11 cellular contexts compared by ENCODE assay signal in the genomic region with DNA sequence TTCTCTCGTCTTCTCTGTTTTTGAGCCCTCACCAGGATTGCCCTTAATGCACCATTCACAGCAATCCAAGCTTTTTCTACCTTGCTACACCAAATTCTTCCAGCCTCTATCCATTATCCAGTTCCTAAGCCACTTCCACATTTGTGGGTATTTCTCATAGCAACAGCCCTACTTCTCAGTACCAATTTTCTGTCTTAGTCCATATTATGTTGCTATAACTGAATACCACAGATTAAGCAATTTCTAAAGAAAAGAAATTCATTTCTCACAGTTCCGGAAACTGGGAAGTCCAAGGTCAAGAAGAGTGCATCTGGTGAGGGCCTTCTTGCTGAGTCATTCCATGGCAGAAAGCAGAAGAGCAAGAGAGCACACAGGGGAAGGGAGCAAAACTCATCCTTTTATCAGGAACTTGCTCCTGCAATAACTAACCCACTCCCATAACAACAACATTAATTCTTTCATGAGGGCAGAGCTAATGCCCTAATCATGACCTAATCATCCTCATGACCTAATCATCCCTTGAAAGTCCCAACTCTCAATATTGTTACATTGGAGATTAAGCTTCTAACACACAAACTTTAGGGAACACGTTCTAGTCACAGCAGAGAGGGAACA. TPM values are rescaled to one million over a fixed set of nuclear protein-coding genes. Genes with fewer than 3 reads are reported as not detected.
DNase-seq lines count a peak whose midpoint lies in the region; TF ChIP-seq lines count a peak whose summit lies in the region.
"Had no signal": no experiment of that assay in that cellular context is flagged by ENCODE, and none has a peak within 500 bp of the region (broad histone marks: within the 10 kb centered on the region; RNA-seq: fewer than 3 reads in every experiment).

No MANE protein-coding gene starts in this region.

- TF ChIP-seq CTCF in NB4 (IDR thresholded peaks at IDR 0.05; ENCODE audit: low read depth, low read length) (no peak), mammary epithelial cell (conservative IDR thresholded peaks at IDR 0.05 in 1 of 2, IDR thresholded peaks at IDR 0.05 in 1 of 2; ENCODE audit: extremely low read depth in 1 of 2, insufficient read depth in 1 of 2, low read depth in 1 of 2, low read length in 2 of 2) (no peak), coronary artery (IDR thresholded peaks at IDR 0.05) (no peak)

- no peaks in the 10 kb centered on the region for H3K79me2 ChIP-seq in mammary epithelial cell (ENCODE audit: insufficient read depth, low read length)

- H4K20me1 ChIP-seq in mammary epithelial cell (ENCODE audit: insufficient read depth, low read length) = no peaks in the 10 kb centered on the region

- TF ChIP-seq POLR2A in NB4 (IDR thresholded peaks at IDR 0.05; ENCODE audit: extremely low read depth, insufficient read length) = no peak

- 83% methylated on average over 3 of the region's 3 CpGs for WGBS in mammary epithelial cell (ENCODE audit: low coverage, missing lambda C conversion rate)

- no peak overlapping the region for H3K4me3 ChIP-seq in NB4 (ENCODE audit: low read depth, low read length)
- H3K4me3 ChIP-seq in mammary epithelial cell (replicated peaks in 1 of 3; ENCODE audit: insufficient read depth in 1 of 3, low read depth in 2 of 3, low read length in 3 of 3) = no peak overlapping the region
- H3K4me3 ChIP-seq in coronary artery = no peak overlapping the region
- H3K4me3 ChIP-seq: thyroid gland had no signal

- dilution Hi-C loops in mammary epithelial cell (cut with HindIII; ENCODE audit: low sequenced_read_pairs) = loop anchor here (25.0 kb wide), 1 partner anchor 88 kb away; no protein-coding TSS in a partner anchor

- H3K4me2 ChIP-seq in mammary epithelial cell (ENCODE audit: insufficient read depth, low read depth, low read length) = no peak overlapping the region

- H3K27me3 ChIP-seq in mammary epithelial cell (ENCODE audit: insufficient read depth, low read length) = no peaks in the 10 kb centered on the region
- H3K27me3 ChIP-seq: thyroid gland had no signal

- CTCF ChIA-PET in mammary epithelial cell (lab: Charles Lee; ENCODE audit: low non-redundant PET) = no interaction called here

- no peak overlapping the region for H3K9ac ChIP-seq in mammary epithelial cell (ENCODE audit: insufficient read depth, low read length)

- BruUV-seq in mammary epithelial cell (replicated peaks; lab: Mats Ljungman, UMichigan) = no TSS peak

- H3K4me1 ChIP-seq in mammary epithelial cell (ENCODE audit: insufficient read depth, low read length) = no peaks in the 10 kb centered on the region

- no peaks in the 10 kb centered on the region for H3K36me3 ChIP-seq in mammary epithelial cell (ENCODE audit: insufficient read depth, low read length)
- H3K36me3 ChIP-seq: thyroid gland had no signal

- H2AFZ ChIP-seq in mammary epithelial cell (ENCODE audit: low read depth, low read length) = no peak overlapping the region

- intact Hi-C loops in mammary epithelial cell (cut with micrococcal nuclease) = no loop called here

- in situ Hi-C loops in mammary epithelial cell (cut with MboI; ENCODE audit: low sequenced_read_pairs in 2 of 2) = no loop called here

- no peaks in the 10 kb centered on the region for H3K9me3 ChIP-seq in mammary epithelial cell (replicated peaks; ENCODE audit: insufficient read depth, low read length)
- H3K9me3 ChIP-seq: thyroid gland had no signal

- H3K27ac ChIP-seq in mammary epithelial cell (ENCODE audit: insufficient read depth, low read depth, low read length) (no peak overlapping the region), coronary artery (peak overlapping the region in 1 of 2 donors; percentile 1)

- DNase-seq in AML-193 (lab: John Stamatoyannopoulos, UW) = peak; percentile 99
- DNase-seq in NB4 (ENCODE audit: low read depth) = peak; percentile 90
- DNase-seq in mammary epithelial cell = peak; percentile 57
- peak; percentile 12 to 82 for DNase-seq in lung microvascular endothelial cell (ENCODE audit: low read depth in 2 of 2)
- DNase-seq in activated CD4-positive, alpha-beta T cell treated with anti-CD3 and anti-CD28 coated beads for 1 hour = no peak
- DNase-seq in OCI-M2 (lab: John Stamatoyannopoulos, UW; ENCODE audit: unreplicated experiment) = no peak
- DNase-seq in NCI-H510A (lab: John Stamatoyannopoulos, UW) = no peak
- DNase-seq in coronary artery (ENCODE audit: low spot score) = no peak
- DNase-seq: NCI-H2081, small intestine, thyroid gland had no signal

RNA-seq across cellular contexts. Expression of a gene that starts 9.7 kb away (rescaled TPM):
- total RNA-seq in mammary epithelial cell (10 to 100 TPM; 11.5 to 43.0 TPM), lung microvascular endothelial cell (11.1 and 13.3 TPM in 2 replicates)
- polyA plus RNA-seq in mammary epithelial cell = 13.1 TPM
- polyA minus RNA-seq in mammary epithelial cell = 7.9 TPM

Comparison
In these comparisons a context has a peak if more than half of its experiments do, and no peak if none do; other contexts are left out.
1. DNase-seq: peak in AML-193 (2 of 2), NB4 (single experiment), mammary epithelial cell (single experiment) and lung microvascular endothelial cell (2 of 2); none in activated CD4-positive, alpha-beta T cell treated with anti-CD3 and anti-CD28 coated beads for 1 hour (single experiment), OCI-M2 (single experiment), NCI-H510A (single experiment) and coronary artery (single experiment).